ENCODE assay signal across 12 cellular contexts in genomic region chr1:41915786-41916571, GRCh38. TPM values are rescaled to one million over a fixed set of nuclear protein-coding genes. Genes with fewer than 3 reads are reported as not detected.
DNase-seq lines count a peak whose midpoint lies in the region; ATAC-seq and TF ChIP-seq lines count a peak whose summit lies in the region.
"Had no signal": no experiment of that assay in that cellular context is flagged by ENCODE, and none has a peak within 500 bp of the region (broad histone marks: within the 10 kb centered on the region; RNA-seq: fewer than 3 reads in every experiment).

No MANE protein-coding gene starts in this region.

- H3K36me3 Mint-ChIP-seq in activated CD8-positive, alpha-beta T cell treated with anti-CD3 and anti-CD28 coated beads for 36 hours (ENCODE audit: low read depth) = no peaks in the 10 kb centered on the region

- intact Hi-C loops in activated CD8-positive, alpha-beta T cell treated with anti-CD3 and anti-CD28 coated beads for 36 hours (cut with micrococcal nuclease) = loop anchor here (10.0 kb wide), 1 partner anchor 119 kb away; no protein-coding TSS in a partner anchor
- intact Hi-C loops in lower lobe of right lung (cut with DNase I) = no loop called here

- ATAC-seq in activated CD8-positive, alpha-beta T cell treated with anti-CD3 and anti-CD28 coated beads for 36 hours = no peak
- ATAC-seq in lower lobe of right lung (peak; percentile 57 to 71), HG02623 (IDR thresholded peaks at IDR 0.05; ENCODE audit: unreplicated experiment) (no peak), GM19455 (IDR thresholded peaks at IDR 0.05; ENCODE audit: unreplicated experiment) (no peak)
- ATAC-seq: HepG2; psoas muscle; stimulated activated naive B cell treated with anti-CD40 and anti-IgM and Interleukin-4, amounts not matched to agents 10 μg/mL and 1 μg/mL and 100 μg/mL, for 72 hours had no signal

- H3K27ac ChIP-seq in lower lobe of right lung = peak overlapping the region; percentile 33
- H3K27ac ChIP-seq: psoas muscle had no signal

- H3K27ac Mint-ChIP-seq in activated CD8-positive, alpha-beta T cell treated with anti-CD3 and anti-CD28 coated beads for 36 hours = peak overlapping the region; percentile 78
- H3K27ac Mint-ChIP-seq: stimulated activated naive B cell treated with anti-CD40 and anti-IgM and Interleukin-4, amounts not matched to agents 10 μg/mL and 1 μg/mL and 100 μg/mL, for 72 hours had no signal

- H3K4me1 Mint-ChIP-seq in activated CD8-positive, alpha-beta T cell treated with anti-CD3 and anti-CD28 coated beads for 36 hours (ENCODE audit: low read depth) = peaks cover 76% of the 10 kb centered on the region

- in situ Hi-C loops in ACHN (cut with HindIII; ENCODE audit: low pct_ligation_motif_present, low pct_unique_long_range_greater_than_20kb, low sequenced_read_pairs) = no loop called here

- no peaks in the 10 kb centered on the region for H3K27me3 Mint-ChIP-seq in activated CD8-positive, alpha-beta T cell treated with anti-CD3 and anti-CD28 coated beads for 36 hours

- no peaks in the 10 kb centered on the region for H3K36me3 ChIP-seq in lower lobe of right lung

- peaks cover 3% of the 10 kb centered on the region for H3K9me3 Mint-ChIP-seq in activated CD8-positive, alpha-beta T cell treated with anti-CD3 and anti-CD28 coated beads for 36 hours

- no peak overlapping the region for H3K4me3 Mint-ChIP-seq in activated CD8-positive, alpha-beta T cell treated with anti-CD3 and anti-CD28 coated beads for 36 hours
- H3K4me3 Mint-ChIP-seq: stimulated activated naive B cell treated with anti-CD40 and anti-IgM and Interleukin-4, amounts not matched to agents 10 μg/mL and 1 μg/mL and 100 μg/mL, for 72 hours had no signal

- TF ChIP-seq CTCF in activated CD8-positive, alpha-beta T cell treated with anti-CD3 and anti-CD28 coated beads for 36 hours (IDR thresholded peaks at IDR 0.05) = no peak
- TF ChIP-seq CTCF in lower lobe of right lung (IDR thresholded peaks at IDR 0.05) = no peak

- POLR2A ChIA-PET in activated CD8-positive, alpha-beta T cell treated with anti-CD3 and anti-CD28 coated beads for 36 hours (lab: Charles Lee) = interaction anchor here (1.1 kb wide), 1 partner anchor 17 kb away, joined by 4 read pairs; no protein-coding TSS in a partner anchor

- DNase-seq in DMS153 (lab: John Stamatoyannopoulos, UW) (peak; percentile 51), NCI-H1105 (lab: John Stamatoyannopoulos, UW) (peak; percentile 17), lower lobe of right lung (peak; percentile 67), ACHN (no peak), RKO (ENCODE audit: low spot score) (no peak)
- DNase-seq in activated CD8-positive, alpha-beta T cell treated with anti-CD3 and anti-CD28 coated beads for 36 hours = peak; percentile 34
- DNase-seq: GOT3; psoas muscle; stimulated activated naive B cell treated with anti-CD40 and anti-IgM and Interleukin-4, amounts not matched to agents 10 μg/mL and 1 μg/mL and 100 μg/mL, for 72 hours had no signal

- CTCF ChIA-PET in activated CD8-positive, alpha-beta T cell treated with anti-CD3 and anti-CD28 coated beads for 36 hours (lab: Charles Lee) = interaction anchor here (1.0 to 1.4 kb wide), 3 partner anchors 10 to 432 kb away, joined by 3 to 5 read pairs (median 3); no protein-coding TSS in a partner anchor

- H3K4me3 ChIP-seq in lower lobe of right lung = no peak overlapping the region
- H3K4me3 ChIP-seq: psoas muscle had no signal

- H3K9me3 ChIP-seq in lower lobe of right lung = no peaks in the 10 kb centered on the region
- H3K9me3 ChIP-seq: psoas muscle had no signal

- no peaks in the 10 kb centered on the region for H3K27me3 ChIP-seq in lower lobe of right lung (ENCODE audit: low read depth)

- peaks cover 46% of the 10 kb centered on the region for H3K4me1 ChIP-seq in lower lobe of right lung

RNA-seq across cellular contexts. Expression of gene HIVEP3, which starts 2.7 kb away (rescaled TPM):
- 10 to 100 TPM; 18.6 to 20.4 TPM for total RNA-seq in activated CD8-positive, alpha-beta T cell treated with anti-CD3 and anti-CD28 coated beads for 36 hours
- total RNA-seq in lower lobe of right lung = 11.6 TPM
- total RNA-seq: HepG2 had no signal

Comparison
In these comparisons a context has a peak if more than half of its experiments do, and no peak if none do; other contexts are left out.
1. DNase-seq: peak in DMS153 (single experiment), NCI-H1105 (single experiment), activated CD8-positive, alpha-beta T cell treated with anti-CD3 and anti-CD28 coated beads for 36 hours (single experiment) and lower lobe of right lung (single experiment); none in ACHN (single experiment) and RKO (single experiment).
2. ATAC-seq: peak in lower lobe of right lung (2 of 2); none in activated CD8-positive, alpha-beta T cell treated with anti-CD3 and anti-CD28 coated beads for 36 hours (single experiment), HG02623 (single experiment) and GM19455 (single experiment).